8 cellular contexts compared by ENCODE assay signal in the genomic region with DNA sequence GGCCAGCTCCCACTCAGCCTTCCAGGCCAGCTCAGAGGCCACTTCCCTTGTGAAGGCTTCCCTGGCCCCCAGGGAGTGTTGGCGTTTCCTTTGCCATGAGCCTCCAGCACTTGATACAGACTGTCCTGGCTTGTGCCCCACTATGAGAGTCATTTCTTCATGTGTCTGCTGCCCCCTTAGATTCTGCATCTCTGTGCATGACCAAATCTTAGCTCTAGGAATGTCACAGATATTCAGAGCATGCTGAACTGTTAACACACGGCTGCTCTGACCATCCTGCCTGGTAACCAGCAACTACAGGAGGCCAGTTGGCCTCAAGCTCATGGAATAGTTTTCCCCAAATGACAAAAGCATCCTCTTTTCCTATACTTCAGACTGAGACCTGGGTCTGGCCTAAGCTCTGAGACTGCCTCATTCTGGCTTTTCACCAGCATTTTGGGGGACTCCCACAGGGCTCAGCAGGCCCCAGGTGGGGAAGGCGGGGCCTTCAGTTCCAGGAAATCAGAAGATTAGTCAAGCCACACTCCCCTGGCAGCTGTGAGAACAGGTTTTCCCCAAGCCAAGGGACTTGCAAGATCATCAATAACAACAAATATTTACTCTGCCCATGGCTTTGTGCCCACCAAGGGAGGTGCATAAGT.
DNase-seq lines count a peak whose midpoint lies in the region; ATAC-seq and TF ChIP-seq lines count a peak whose summit lies in the region.

No MANE protein-coding gene starts in this region.

- no peaks in the 10 kb centered on the region for H3K36me3 Mint-ChIP-seq in naive B cell

- H3K4me3 Mint-ChIP-seq in naive B cell: peak overlapping the region in 4 of 8 donors; percentile 22 to 67 (median 34)

- no peak overlapping the region for H3K27ac ChIP-seq in Karpas-422 (ENCODE audit: low read length)
- no peak overlapping the region for H3K27ac ChIP-seq in right atrium auricular region

- peaks cover 0 to 1% (median 0%) of the 10 kb centered on the region in 7 donors for H3K9me3 Mint-ChIP-seq in naive B cell

- no peaks in the 10 kb centered on the region for H3K79me2 ChIP-seq in Karpas-422 (ENCODE audit: low read length)

- TF ChIP-seq CTCF in right atrium auricular region (IDR thresholded peaks at IDR 0.05): no peak

- H3K27me3 Mint-ChIP-seq in naive B cell: no peaks in the 10 kb centered on the region

- peak; percentile 66 to 78 for ATAC-seq in naive B cell (ENCODE audit: low read depth in 2 of 2)

- H3K4me1 Mint-ChIP-seq in naive B cell: peaks cover 63 to 69% (median 65%) of the 10 kb centered on the region in 3 donors

- H3K4me3 ChIP-seq in Karpas-422 (ENCODE audit: low read length) (no peak overlapping the region), HAP-1 (no peak overlapping the region), right atrium auricular region (no peak overlapping the region)

- in situ Hi-C loops in HAP-1 (cut with MboI; ENCODE audit: low sequenced_read_pairs): no loop called here

- H3K9ac ChIP-seq in Karpas-422 (ENCODE audit: low read length): no peak overlapping the region

- no peaks in the 10 kb centered on the region for H3K9me3 ChIP-seq in Karpas-422 (ENCODE audit: low read length)
- H3K9me3 ChIP-seq in HAP-1: no peaks in the 10 kb centered on the region
- no peaks in the 10 kb centered on the region for H3K9me3 ChIP-seq in right atrium auricular region

- H3K27me3 ChIP-seq in Karpas-422 (ENCODE audit: low read length) (no peaks in the 10 kb centered on the region), HAP-1 (ENCODE audit: low read depth) (no peaks in the 10 kb centered on the region), right atrium auricular region (no peaks in the 10 kb centered on the region)

- no peaks in the 10 kb centered on the region for H4K20me1 ChIP-seq in Karpas-422 (ENCODE audit: insufficient read depth, low read depth, low read length)

- DNase-seq in NCI-H1694 treated with DMSO at 0.1 percent for 48 hours (lab: John Stamatoyannopoulos, UW): peak; percentile 41
- DNase-seq in NCI-H1694 (lab: John Stamatoyannopoulos, UW): no peak
- no peak for DNase-seq in Karpas-422
- DNase-seq in activated T-cell treated with anti-CD3 and anti-CD28 coated beads for 48 hours (ENCODE audit: low read depth): peak; percentile 66
- peak; percentile 45 for DNase-seq in naive B cell
- DNase-seq in HAP-1 (ENCODE audit: low spot score in 2 of 2): no peak
- no peak for DNase-seq in right atrium auricular region (ENCODE audit: low spot score)
- DNase-seq in NCI-H128 (lab: John Stamatoyannopoulos, UW; ENCODE audit: unreplicated experiment): no peak

- H3K27ac Mint-ChIP-seq in naive B cell: peak overlapping the region; percentile 46 to 98 (median 88)

- no peaks in the 10 kb centered on the region for H3K9me2 ChIP-seq in Karpas-422 (replicated peaks; ENCODE audit: insufficient read depth, low read length)

- H3K4me2 ChIP-seq in Karpas-422 (ENCODE audit: low read depth, low read length, poor library complexity, severe bottlenecking): peak overlapping the region; percentile 23

- H2AFZ ChIP-seq in Karpas-422 (ENCODE audit: low read length): no peak overlapping the region

- H3K4me1 ChIP-seq in Karpas-422 (ENCODE audit: low read length): peaks cover 18% of the 10 kb centered on the region
- H3K4me1 ChIP-seq in HAP-1: no peaks in the 10 kb centered on the region
- H3K4me1 ChIP-seq in right atrium auricular region: peaks cover 0 to 15% of the 10 kb centered on the region in 2 donors

- H3K36me3 ChIP-seq in Karpas-422 (ENCODE audit: insufficient read depth, low read length) (no peaks in the 10 kb centered on the region), HAP-1 (replicated peaks) (no peaks in the 10 kb centered on the region), right atrium auricular region (no peaks in the 10 kb centered on the region)

Comparison
In these comparisons a context has a peak if more than half of its experiments do, and no peak if none do; other contexts are left out.
1. DNase-seq: peak in NCI-H1694 treated with DMSO at 0.1 percent for 48 hours (single experiment), activated T-cell treated with anti-CD3 and anti-CD28 coated beads for 48 hours (single experiment) and naive B cell (single experiment); none in NCI-H1694 (single experiment), Karpas-422 (single experiment), HAP-1 (0 of 2), right atrium auricular region (single experiment) and NCI-H128 (single experiment).